Comparison of ENCODE assay signal across 18 cellular contexts in genomic region chr6:20353134-20353533, GRCh38.
"Had no signal": no experiment of that assay in that cellular context is flagged by ENCODE, and none has a peak within 500 bp of the region (broad histone marks: within the 10 kb centered on the region; RNA-seq: fewer than 3 reads in every experiment).

No MANE protein-coding gene starts in this region.

- H3K4me1 Mint-ChIP-seq: IgD-negative memory B cell had no signal

- H3K27ac ChIP-seq: RWPE1 had no signal

- H3K4me3 Mint-ChIP-seq: IgD-negative memory B cell had no signal

- H3K27ac Mint-ChIP-seq: IgD-negative memory B cell had no signal

- H3K36me3 ChIP-seq: MG63 had no signal

- H3K9me3 ChIP-seq: MG63 had no signal

- H3K36me3 Mint-ChIP-seq: IgD-negative memory B cell had no signal

- H3K4me3 ChIP-seq: MG63 had no signal

- H3K27me3 Mint-ChIP-seq: IgD-negative memory B cell had no signal

- DNase-seq: Karpas-422, KG1, MG63, NCI-H1092, NCI-H1105 treated with DMSO at 0.1 percent for 48 hours, NCI-H1417 treated with DMSO at 0.1 percent for 48 hours, NCI-H146, NCI-H1694 treated with DMSO at 0.1 percent for 48 hours, NCI-H1930, NCI-H2081, NCI-H2107, NCI-H2227 treated with DMSO at 0.1 percent for 48 hours, NCI-H524, NCI-H526 treated with DMSO at 0.1 percent for 48 hours, NCI-H748 treated with DMSO at 0.1 percent for 48 hours, SHP77 had no signal

- H3K27me3 ChIP-seq: MG63 had no signal
